8 cellular contexts compared by ENCODE assay signal in the genomic region with DNA sequence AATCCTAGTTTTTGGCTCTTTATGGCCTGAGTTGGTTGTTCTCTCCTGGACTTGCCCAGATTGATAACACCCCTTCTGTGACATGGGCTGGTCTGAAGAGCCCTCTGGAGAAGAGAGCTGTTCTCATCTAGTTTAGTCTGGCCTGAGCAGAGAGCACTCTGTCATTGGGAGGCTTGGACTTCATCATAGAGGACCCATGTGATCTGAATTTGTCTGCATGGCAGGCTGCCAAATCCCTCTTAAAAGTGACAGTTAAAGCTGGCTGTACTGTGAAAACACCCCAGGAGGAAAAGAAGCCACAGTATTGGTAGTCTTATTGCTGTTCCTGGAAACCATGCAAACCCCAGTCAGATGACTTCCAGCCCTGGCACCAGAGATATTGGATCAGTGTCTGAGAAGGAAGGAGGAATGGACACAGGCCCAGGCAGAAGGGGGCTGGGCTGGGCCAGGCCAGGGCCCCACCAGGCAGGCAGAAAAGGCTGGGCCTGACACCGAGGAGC. TPM values are rescaled to one million over a fixed set of nuclear protein-coding genes. Genes with fewer than 3 reads are reported as not detected.
A peak's percentile ranks its signal among the peaks of the same experiment; 100 is the strongest.
DNase-seq lines count a peak whose midpoint lies in the region; TF ChIP-seq lines count a peak whose summit lies in the region.

No MANE protein-coding gene starts in this region.

- H3K4me1 ChIP-seq in testis = peaks cover 17% of the 10 kb centered on the region

- DNase-seq in DMS53 (lab: John Stamatoyannopoulos, UW) (peak; percentile 95), NCI-H146 (lab: John Stamatoyannopoulos, UW) (peak; percentile 56), anterior cingulate cortex (lab: John Stamatoyannopoulos, UW) (peak; percentile 18 to 96 (median 86)), inferior parietal cortex (ENCODE audit: extremely low spot score) (peak; percentile 84), testis (peak; percentile 87), ACHN (no peak), retina (no peak), glutamatergic neuron (no peak)

- H3K27me3 Mint-ChIP-seq in glutamatergic neuron (ENCODE audit: unreplicated experiment) = peaks cover 4% of the 10 kb centered on the region

- no peak overlapping the region for H3K4me3 Mint-ChIP-seq in glutamatergic neuron (ENCODE audit: unreplicated experiment)

- no peaks in the 10 kb centered on the region for H3K36me3 ChIP-seq in testis (ENCODE audit: low read depth, missing control alignments)

- peaks cover 2% of the 10 kb centered on the region for H3K9me3 Mint-ChIP-seq in glutamatergic neuron (ENCODE audit: unreplicated experiment)

- no peak overlapping the region for H3K27ac Mint-ChIP-seq in glutamatergic neuron (ENCODE audit: unreplicated experiment)

- TF ChIP-seq CTCF in testis (IDR thresholded peaks at IDR 0.05) (no peak), glutamatergic neuron (IDR thresholded peaks at IDR 0.05; ENCODE audit: partially characterized antibody, unreplicated experiment) (no peak)

- H3K9me3 ChIP-seq in testis = no peaks in the 10 kb centered on the region

- in situ Hi-C loops in ACHN (cut with HindIII; ENCODE audit: low pct_ligation_motif_present, low pct_unique_long_range_greater_than_20kb, low sequenced_read_pairs) = no loop called here

- H3K27me3 ChIP-seq in testis = no peaks in the 10 kb centered on the region

- H3K4me1 Mint-ChIP-seq in glutamatergic neuron (ENCODE audit: low read depth, unreplicated experiment) = no peaks in the 10 kb centered on the region

- H3K36me3 Mint-ChIP-seq in glutamatergic neuron (ENCODE audit: unreplicated experiment) = no peaks in the 10 kb centered on the region

- no peak overlapping the region for H3K4me3 ChIP-seq in testis

- intact Hi-C loops in testis (cut with DNase I; ENCODE audit: low total_unique reads) = no loop called here

- WGBS in testis, 2 donors = 63 to 64% methylated on average over 1 of the region's 1 CpG

- TF ChIP-seq POLR2A in testis (IDR thresholded peaks at IDR 0.05) = no peak

- peak overlapping the region; percentile 52 to 72 for H3K27ac ChIP-seq in testis

RNA-seq across cellular contexts. Expression of a gene that starts 3.7 kb away (rescaled TPM):
- total RNA-seq in testis (10 to 100 TPM in 1 of 2 donors, 1 to 10 TPM in 1; 6.8 to 10.2 TPM), glutamatergic neuron (ENCODE audit: unreplicated experiment) (1.3 TPM)
- polyA plus RNA-seq in testis (ENCODE audit: insufficient read depth, low read depth, low replicate concordance) = 18.2 TPM

RNA-seq across cellular contexts. Expression of a gene that starts 5.6 kb away (rescaled TPM):
- total RNA-seq in testis (10 to 100 TPM in 1 of 2 donors, 1 to 10 TPM in 1; 8.8 to 14.2 TPM), glutamatergic neuron (ENCODE audit: unreplicated experiment) (not detected)
- polyA plus RNA-seq in testis (ENCODE audit: insufficient read depth, low read depth, low replicate concordance) = 4.5 TPM

RNA-seq across cellular contexts. Expression of a gene that starts 33.0 kb away (rescaled TPM):
- total RNA-seq in testis (10 to 100 TPM; 22.9 to 32.9 TPM), glutamatergic neuron (ENCODE audit: unreplicated experiment) (7.2 TPM)
- polyA plus RNA-seq in testis (ENCODE audit: insufficient read depth, low read depth, low replicate concordance) = 13.8 TPM

RNA-seq across cellular contexts. Expression of a gene that starts 40.6 kb away (rescaled TPM):
- 1 to 10 TPM; 1.7 to 1.9 TPM for total RNA-seq in testis
- 7.5 TPM for polyA plus RNA-seq in testis (ENCODE audit: insufficient read depth, low read depth, low replicate concordance)
- total RNA-seq in glutamatergic neuron (ENCODE audit: unreplicated experiment) = not detected

RNA-seq across cellular contexts. Expression of a gene that starts 57.3 kb away (rescaled TPM):
- 10 to 100 TPM; 52.8 to 58.6 TPM for total RNA-seq in testis
- polyA plus RNA-seq in testis (ENCODE audit: insufficient read depth, low read depth, low replicate concordance) = 44.8 TPM
- total RNA-seq in glutamatergic neuron (ENCODE audit: unreplicated experiment) = 39.0 TPM

Comparison
In these comparisons a context has a peak if more than half of its experiments do, and no peak if none do; other contexts are left out.
1. DNase-seq: peak in DMS53 (single experiment), NCI-H146 (single experiment), anterior cingulate cortex (58 of 58), inferior parietal cortex (single experiment) and testis (single experiment); none in ACHN (single experiment), retina (single experiment) and glutamatergic neuron (single experiment).